In the genomic region with DNA sequence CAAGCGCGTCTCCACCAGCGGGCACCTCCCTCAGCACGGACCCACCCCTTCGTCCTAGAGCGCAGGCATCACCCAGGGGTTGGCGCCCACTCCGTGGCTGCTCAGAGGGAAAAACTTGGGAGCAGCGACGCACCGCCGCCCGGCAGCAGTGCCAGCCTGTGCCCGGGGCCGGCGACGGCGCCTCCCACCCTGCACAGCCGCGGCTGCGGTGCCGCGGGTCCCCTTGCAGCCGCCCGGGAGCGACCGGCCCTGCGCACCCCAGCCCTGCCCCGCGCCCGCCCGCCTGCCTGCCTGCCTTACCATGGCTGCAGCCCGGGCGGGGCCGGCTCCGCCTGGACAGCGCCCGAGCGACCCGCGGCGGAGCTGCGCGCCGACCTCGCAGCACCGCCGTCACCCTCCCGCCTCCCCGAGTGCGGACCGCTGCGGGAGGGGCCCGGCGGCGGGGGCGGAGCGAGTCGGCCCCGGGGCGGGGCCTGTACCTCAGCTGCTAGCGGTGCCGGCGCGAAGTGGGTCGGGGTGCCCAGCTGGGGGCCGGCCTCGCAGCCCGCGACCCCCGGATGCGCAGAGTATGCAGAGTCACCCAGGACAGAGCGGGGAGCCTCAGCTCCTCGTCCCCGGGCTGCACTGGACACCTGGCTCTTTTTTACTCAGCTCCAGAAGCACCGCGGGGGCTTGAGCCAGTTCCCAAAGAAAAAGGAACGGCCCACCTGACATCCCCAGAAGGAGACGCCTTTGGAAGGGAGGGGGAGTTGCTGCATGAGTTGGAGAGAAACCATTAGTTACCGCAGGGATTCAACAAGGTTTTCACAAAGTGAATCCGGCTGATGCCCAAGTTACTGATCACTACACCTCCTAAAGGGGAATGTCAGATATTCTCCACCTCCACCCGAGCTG, we compare ENCODE assay signal across 8 cellular contexts. TPM values are rescaled to one million over a fixed set of nuclear protein-coding genes. Genes with fewer than 3 reads are reported as not detected.
A peak's percentile ranks its signal among the peaks of the same experiment; 100 is the strongest.
DNase-seq lines count a peak whose midpoint lies in the region; ATAC-seq, FAIRE-seq and TF ChIP-seq lines count a peak whose summit lies in the region.

No MANE protein-coding gene starts in this region.

- H3K9me3 Mint-ChIP-seq in activated naive CD4-positive, alpha-beta T cell treated with anti-CD3 and anti-CD28 coated beads, Interleukin-2, amount 50 U/mL, for 72 hours: no peaks in the 10 kb centered on the region

- WGBS in urinary bladder: 1% methylated on average over 82 of the region's 82 CpGs

- peak overlapping the region; percentile 51 for H3K27ac ChIP-seq in RWPE1
- no peak overlapping the region for H3K27ac ChIP-seq in urinary bladder (ENCODE audit: low read depth)

- DNase-seq in D721Med (ENCODE audit: insufficient read length, low spot score) (peak; percentile 51), RWPE1 (ENCODE audit: low spot score) (peak; percentile 62), Right ventricle myocardium inferior (ENCODE audit: missing footprints) (peak; percentile 82), occipital lobe (lab: John Stamatoyannopoulos, UW) (peak; percentile 37)
- DNase-seq in activated naive CD4-positive, alpha-beta T cell treated with anti-CD3 and anti-CD28 coated beads, Interleukin-2, amount 50 U/mL, for 72 hours (ENCODE audit: low spot score in 2 of 2): peak; percentile 55 to 71

- CTCF ChIA-PET in RWPE1 (lab: Yijun Ruan, JAX): interaction anchor here (0.6 to 0.7 kb wide), 2 partner anchors 13 to 78 kb away, joined by 3 to 4 read pairs; no protein-coding TSS in a partner anchor

- TF ChIP-seq CTCF in D721Med (IDR thresholded peaks at IDR 0.05; ENCODE audit: insufficient read depth, missing control alignments) (no peak), RWPE1 (conservative IDR thresholded peaks at IDR 0.05; ENCODE audit: low read depth) (no peak)

- FAIRE-seq in D721Med (lab: Jason Lieb, UNC): no peak

- H3K4me3 ChIP-seq in urinary bladder (ENCODE audit: low read depth, low read length): peak overlapping the region; percentile 63

- H3K4me1 ChIP-seq in urinary bladder (ENCODE audit: insufficient read depth): no peaks in the 10 kb centered on the region

- no peaks in the 10 kb centered on the region for H3K36me3 ChIP-seq in urinary bladder (ENCODE audit: insufficient read depth)

- ATAC-seq in HG02870 (IDR thresholded peaks at IDR 0.05; ENCODE audit: unreplicated experiment): peak; percentile 51
- ATAC-seq in activated naive CD4-positive, alpha-beta T cell treated with anti-CD3 and anti-CD28 coated beads, Interleukin-2, amount 50 U/mL, for 72 hours: peak; percentile 77 to 93
- peak; percentile 88 for ATAC-seq in Right ventricle myocardium inferior
- ATAC-seq in HG03097 (IDR thresholded peaks at IDR 0.05; ENCODE audit: low FRiP score, unreplicated experiment): no peak

- POLR2A ChIA-PET in RWPE1 (lab: Yijun Ruan, JAX; ENCODE audit: low non-redundant PET): no interaction called here

- H3K36me3 Mint-ChIP-seq in activated naive CD4-positive, alpha-beta T cell treated with anti-CD3 and anti-CD28 coated beads, Interleukin-2, amount 50 U/mL, for 72 hours: no peaks in the 10 kb centered on the region

- H3K27ac Mint-ChIP-seq in activated naive CD4-positive, alpha-beta T cell treated with anti-CD3 and anti-CD28 coated beads, Interleukin-2, amount 50 U/mL, for 72 hours: no peak overlapping the region

- intact Hi-C loops in Right ventricle myocardium inferior (cut with DNase I): no loop called here

RNA-seq across cellular contexts. Expression of gene MTMR4, which starts 17.5 kb away (rescaled TPM):
- total RNA-seq in activated naive CD4-positive, alpha-beta T cell treated with anti-CD3 and anti-CD28 coated beads, Interleukin-2, amount 50 U/mL, for 72 hours: 10 to 100 TPM; 55.2 to 73.3 TPM
- total RNA-seq in Right ventricle myocardium inferior (14.3 TPM), occipital lobe (119 TPM), urinary bladder (41.1 TPM)
- 14.5 TPM for polyA plus RNA-seq in urinary bladder

RNA-seq across cellular contexts. Expression of gene HSF5, which starts 43.7 kb away (rescaled TPM):
- total RNA-seq in activated naive CD4-positive, alpha-beta T cell treated with anti-CD3 and anti-CD28 coated beads, Interleukin-2, amount 50 U/mL, for 72 hours: 1 to 10 TPM; 2.0 to 3.9 TPM
- total RNA-seq in Right ventricle myocardium inferior: not detected
- 0.16 TPM for total RNA-seq in occipital lobe
- total RNA-seq in urinary bladder: 0.26 TPM
- 0.03 TPM for polyA plus RNA-seq in urinary bladder
